Comparison of ENCODE assay signal across 24 cellular contexts in genomic region chr9:133251773-133252172, GRCh38. TPM values are rescaled to one million over a fixed set of nuclear protein-coding genes. Genes with fewer than 3 reads are reported as not detected.
A peak's percentile ranks its signal among the peaks of the same experiment; 100 is the strongest.
DNase-seq lines count a peak whose midpoint lies in the region; ATAC-seq and TF ChIP-seq lines count a peak whose summit lies in the region.
"Had no signal": no experiment of that assay in that cellular context is flagged by ENCODE, and none has a peak within 500 bp of the region (broad histone marks: within the 10 kb centered on the region; RNA-seq: fewer than 3 reads in every experiment).

No MANE protein-coding gene starts in this region.

- H3K9me3 ChIP-seq in SK-N-SH: no peaks in the 10 kb centered on the region
- no peaks in the 10 kb centered on the region for H3K9me3 ChIP-seq in lung (ENCODE audit: control insufficient read depth in 2 of 2, insufficient read depth in 1 of 2, low read length in 1 of 2)
- no peaks in the 10 kb centered on the region for H3K9me3 ChIP-seq in suprapubic skin
- H3K9me3 ChIP-seq: adrenal gland had no signal

- H3K4me3 Mint-ChIP-seq in activated T-helper 2 cell treated with anti-CD3 and anti-CD28 coated beads, Interferon-gamma antibody, Interleukin-2, Interleukin-4, amounts not matched to agents 10 μg/mL and 5 μg/mL and 100 μg/mL, durations not matched to agents 14 hours and 24 hours and 36 hours (ENCODE audit: low read depth): no peak overlapping the region
- H3K4me3 Mint-ChIP-seq: activated T-cell treated with anti-CD3 and anti-CD28 coated beads, Interleukin-2, amount 50 U/mL, for 24 hours; HFFc6 had no signal

- no peak for TF ChIP-seq RAD21 in SK-N-SH (IDR thresholded peaks at IDR 0.05; ENCODE audit: low read length)

- no peaks in the 10 kb centered on the region for H4K20me1 ChIP-seq in SK-N-SH (ENCODE audit: insufficient read depth)

- no peaks in the 10 kb centered on the region for H3K79me2 ChIP-seq in SK-N-SH (ENCODE audit: insufficient read depth)

- no peak overlapping the region for H3K27ac Mint-ChIP-seq in activated T-helper 2 cell treated with anti-CD3 and anti-CD28 coated beads, Interferon-gamma antibody, Interleukin-2, Interleukin-4, amounts not matched to agents 10 μg/mL and 5 μg/mL and 100 μg/mL, durations not matched to agents 14 hours and 24 hours and 36 hours
- H3K27ac Mint-ChIP-seq: activated T-cell treated with anti-CD3 and anti-CD28 coated beads, Interleukin-2, amount 50 U/mL, for 24 hours; HFFc6 had no signal

- no peaks in the 10 kb centered on the region for H3K9me2 ChIP-seq in SK-N-SH

- H3K27ac ChIP-seq in SK-N-SH (ENCODE audit: low read depth in 2 of 2, low read length in 1 of 2) (no peak overlapping the region), lung (ENCODE audit: low read depth in 1 of 2, low read length in 1 of 2) (peak overlapping the region in 1 of 2 donors; percentile 87), suprapubic skin (no peak overlapping the region)
- H3K27ac ChIP-seq: 22Rv1 had no signal

- intact Hi-C loops in activated T-helper 2 cell treated with anti-CD3 and anti-CD28 coated beads, Interferon-gamma antibody, Interleukin-2, Interleukin-4, amounts not matched to agents 10 μg/mL and 5 μg/mL and 100 μg/mL, durations not matched to agents 14 hours and 24 hours and 36 hours (cut with micrococcal nuclease): no loop called here

- no peak for TF ChIP-seq CTCF in SK-N-SH (IDR thresholded peaks at IDR 0.05)
- no peak for TF ChIP-seq CTCF in lung (IDR thresholded peaks at IDR 0.05; ENCODE audit: control extremely low read depth, extremely low read depth)
- no peak for TF ChIP-seq CTCF in suprapubic skin (IDR thresholded peaks at IDR 0.05)

- H3K36me3 ChIP-seq in SK-N-SH (replicated peaks in 1 of 2; ENCODE audit: control insufficient read depth in 1 of 2, insufficient read depth in 2 of 2, low read length in 1 of 2) (no peaks in the 10 kb centered on the region), lung (ENCODE audit: control insufficient read depth in 2 of 2, insufficient read depth in 2 of 2, low read length in 2 of 2) (no peaks in the 10 kb centered on the region), suprapubic skin (no peaks in the 10 kb centered on the region)
- H3K36me3 ChIP-seq: adrenal gland had no signal

- no peak overlapping the region for H2AFZ ChIP-seq in SK-N-SH (ENCODE audit: low read depth)

- no peaks in the 10 kb centered on the region for H3K36me3 Mint-ChIP-seq in activated T-helper 2 cell treated with anti-CD3 and anti-CD28 coated beads, Interferon-gamma antibody, Interleukin-2, Interleukin-4, amounts not matched to agents 10 μg/mL and 5 μg/mL and 100 μg/mL, durations not matched to agents 14 hours and 24 hours and 36 hours (ENCODE audit: low read depth)

- H3K27me3 Mint-ChIP-seq in activated T-helper 2 cell treated with anti-CD3 and anti-CD28 coated beads, Interferon-gamma antibody, Interleukin-2, Interleukin-4, amounts not matched to agents 10 μg/mL and 5 μg/mL and 100 μg/mL, durations not matched to agents 14 hours and 24 hours and 36 hours (ENCODE audit: low read depth): peaks cover 6% of the 10 kb centered on the region

- no peak for ATAC-seq in SK-N-SH treated with all-trans-retinoic acid at 6 μM for 48 hours
- ATAC-seq in lung (ENCODE audit: insufficient read depth, low FRiP score): no peak
- ATAC-seq in HG02938 (IDR thresholded peaks at IDR 0.05; ENCODE audit: unreplicated experiment): no peak

- no peak for TF ChIP-seq POLR2A in suprapubic skin (IDR thresholded peaks at IDR 0.05)

- POLR2A ChIA-PET in SK-N-SH (lab: Yijun Ruan, JAX): no interaction called here

- H3K9ac ChIP-seq in SK-N-SH: no peak overlapping the region

- CTCF ChIA-PET in SK-N-SH (lab: Yijun Ruan, JAX): interaction anchor here (2.6 kb wide), 1 partner anchor 13 kb away, joined by 6 read pairs; no protein-coding TSS in a partner anchor

- H3K4me1 Mint-ChIP-seq in activated T-helper 2 cell treated with anti-CD3 and anti-CD28 coated beads, Interferon-gamma antibody, Interleukin-2, Interleukin-4, amounts not matched to agents 10 μg/mL and 5 μg/mL and 100 μg/mL, durations not matched to agents 14 hours and 24 hours and 36 hours (ENCODE audit: low read depth): peaks cover 5% of the 10 kb centered on the region

- H3K4me1 ChIP-seq in SK-N-SH (ENCODE audit: control insufficient read depth in 1 of 2, insufficient read depth in 2 of 2, low read depth in 1 of 2, low read length in 1 of 2): no peaks in the 10 kb centered on the region
- H3K4me1 ChIP-seq in lung (ENCODE audit: control insufficient read depth in 2 of 2, insufficient read depth in 2 of 2, low read length in 2 of 2): peaks cover 0 to 8% of the 10 kb centered on the region in 2 donors
- peaks cover 21% of the 10 kb centered on the region for H3K4me1 ChIP-seq in suprapubic skin
- H3K4me1 ChIP-seq: adrenal gland had no signal

- no peak for TF ChIP-seq EP300 in SK-N-SH (IDR thresholded peaks at IDR 0.05; ENCODE audit: borderline replicate concordance in 1 of 2, low read depth in 1 of 2, low read length in 1 of 2)
- no peak for TF ChIP-seq EP300 in suprapubic skin (IDR thresholded peaks at IDR 0.05)

- no peaks in the 10 kb centered on the region for H3F3A ChIP-seq in SK-N-SH (replicated peaks; ENCODE audit: insufficient read depth)

- H3K27me3 ChIP-seq in SK-N-SH (ENCODE audit: insufficient read depth) (peaks cover 27% of the 10 kb centered on the region), lung (ENCODE audit: control insufficient read depth, insufficient read depth) (no peaks in the 10 kb centered on the region), suprapubic skin (peaks cover 2% of the 10 kb centered on the region)
- H3K27me3 ChIP-seq: adrenal gland had no signal

- H3K4me2 ChIP-seq in SK-N-SH: no peak overlapping the region

- no peaks in the 10 kb centered on the region for H3K9me3 Mint-ChIP-seq in activated T-helper 2 cell treated with anti-CD3 and anti-CD28 coated beads, Interferon-gamma antibody, Interleukin-2, Interleukin-4, amounts not matched to agents 10 μg/mL and 5 μg/mL and 100 μg/mL, durations not matched to agents 14 hours and 24 hours and 36 hours
- H3K9me3 Mint-ChIP-seq: activated T-cell treated with anti-CD3 and anti-CD28 coated beads, Interleukin-2, amount 50 U/mL, for 24 hours; HFFc6 had no signal

- DNase-seq in SK-N-SH (peak; percentile 19), lung (ENCODE audit: low spot score) (no peak), suprapubic skin (ENCODE audit: low spot score in 2 of 2) (no peak), NCI-H446 (lab: John Stamatoyannopoulos, UW) (no peak), activated gamma-delta T cell treated with Interleukin-2 at 50 U/mL for 16 hours (no peak)
- peak; percentile 25 for DNase-seq in activated T-helper 2 cell treated with anti-CD3 and anti-CD28 coated beads, Interferon-gamma antibody, Interleukin-2, Interleukin-4, amounts not matched to agents 10 μg/mL and 5 μg/mL and 100 μg/mL, durations not matched to agents 14 hours and 24 hours and 36 hours (ENCODE audit: low spot score)
- DNase-seq: activated CD4-positive, alpha-beta T cell treated with anti-CD3 and anti-CD28 coated beads, Interleukin-2, amount 50 U/mL, for 1 hour; activated T-cell treated with anti-CD3 and anti-CD28 coated beads, Interleukin-2, amount 50 U/mL, for 24 hours; central memory CD4-positive, alpha-beta T cell; HFFc6; NCI-H1694 treated with DMSO at 0.1 percent for 48 hours; NCI-H446 treated with DMSO at 0.1 percent for 48 hours had no signal

- H3K4me3 ChIP-seq in SK-N-SH (ENCODE audit: low read depth in 2 of 2, low read length in 1 of 2): no peak overlapping the region
- peak overlapping the region; percentile 11 for H3K4me3 ChIP-seq in lung
- H3K4me3 ChIP-seq in suprapubic skin: peak overlapping the region; percentile 0
- H3K4me3 ChIP-seq: adrenal gland had no signal

- WGBS in SK-N-SH (ENCODE audit: low lambda C conversion rate): 77% methylated on average over 6 of the region's 11 CpGs
- WGBS in lung, 2 donors: 63 to 78% methylated on average over 11 of the region's 11 CpGs
- 38% methylated on average over 10 of the region's 11 CpGs for WGBS in suprapubic skin

TF ChIP-seq in SK-N-SH treated with all-trans-retinoic acid at 6 μM for 48 hours, 23 proteins besides CTCF, POLR2A, EP300 and RAD21:
- no peak for TF ChIP-seq ZFP3 (CRISPR knock-in tag; IDR thresholded peaks at IDR 0.05)
- no peak for TF ChIP-seq ZC3H10 (CRISPR knock-in tag; IDR thresholded peaks at IDR 0.05)
- no peak for TF ChIP-seq RARB (CRISPR knock-in tag; IDR thresholded peaks at IDR 0.05)

RNA-seq across cellular contexts. Expression of gene ABO, which starts 23.2 kb away (rescaled TPM):
- polyA plus RNA-seq in SK-N-SH (2012; rRNA removed): not detected in 2 replicates
- polyA plus RNA-seq in SK-N-SH (2012; cell fraction: cytosol; rRNA removed): not detected in 2 replicates
- polyA plus RNA-seq in SK-N-SH (2012; cell fraction: nucleus; rRNA removed): not detected in 2 replicates
- 0.14 and 0.30 TPM in 2 replicates for total RNA-seq in activated T-helper 2 cell treated with anti-CD3 and anti-CD28 coated beads, Interferon-gamma antibody, Interleukin-2, Interleukin-4, amounts not matched to agents 10 μg/mL and 5 μg/mL and 100 μg/mL, durations not matched to agents 14 hours and 24 hours and 36 hours
- 10 to 100 TPM in 1 of 2 donors, 1 to 10 TPM in 1; 3.9 to 23.0 TPM for total RNA-seq in lung
- 10 to 100 TPM in 1 of 2 donors, 1 to 10 TPM in 1; 4.0 to 14.6 TPM for polyA plus RNA-seq in lung
- 10 to 100 TPM in 2 of 4 donors, 1 to 10 TPM in 2; 2.6 to 17.9 (median 7.9) TPM for total RNA-seq in suprapubic skin
- total RNA-seq: fibroblast of villous mesenchyme, HFFc6, MCF 10A, SK-MEL-5, temporal lobe had no signal
- polyA plus RNA-seq: BJ, neural cell had no signal

RNA-seq across cellular contexts. Expression of gene OBP2B, which starts 42.7 kb away (rescaled TPM):
- polyA plus RNA-seq in SK-N-SH (2012; rRNA removed) (not detected in 2 replicates), lung (not detected)
- not detected in 2 replicates for polyA plus RNA-seq in SK-N-SH (2012; cell fraction: cytosol; rRNA removed)
- polyA plus RNA-seq in SK-N-SH (2012; cell fraction: nucleus; rRNA removed): not detected in 2 replicates
- not detected in 2 replicates for total RNA-seq in activated T-helper 2 cell treated with anti-CD3 and anti-CD28 coated beads, Interferon-gamma antibody, Interleukin-2, Interleukin-4, amounts not matched to agents 10 μg/mL and 5 μg/mL and 100 μg/mL, durations not matched to agents 14 hours and 24 hours and 36 hours
- total RNA-seq in lung (not detected), suprapubic skin (10 to 100 TPM in 1 of 4 donors, 1 to 10 TPM in 3; 2.6 to 11.7 (median 7.1) TPM)
- total RNA-seq: fibroblast of villous mesenchyme, HFFc6, lung microvascular endothelial cell, MCF 10A, renal cortical epithelial cell, SK-MEL-5, temporal lobe had no signal
- polyA plus RNA-seq: adrenal gland, BJ, neural cell had no signal

Comparison
In these comparisons a context has a peak if more than half of its experiments do, and no peak if none do; other contexts are left out.
1. DNase-seq: peak in SK-N-SH (single experiment) and activated T-helper 2 cell treated with anti-CD3 and anti-CD28 coated beads, Interferon-gamma antibody, Interleukin-2, Interleukin-4, amounts not matched to agents 10 μg/mL and 5 μg/mL and 100 μg/mL, durations not matched to agents 14 hours and 24 hours and 36 hours (single experiment); none in lung (single experiment), suprapubic skin (0 of 2), NCI-H446 (0 of 2) and activated gamma-delta T cell treated with Interleukin-2 at 50 U/mL for 16 hours (single experiment).
2. H3K4me3 ChIP-seq: peak in lung (single experiment) and suprapubic skin (single experiment); none in SK-N-SH (0 of 2).